19 cellular contexts compared by ENCODE assay signal in genomic region chr12:108425238-108425795, GRCh38.
DNase-seq lines count a peak whose midpoint lies in the region; ATAC-seq and TF ChIP-seq lines count a peak whose summit lies in the region.
"Had no signal": no experiment of that assay in that cellular context is flagged by ENCODE, and none has a peak within 500 bp of the region (broad histone marks: within the 10 kb centered on the region; RNA-seq: fewer than 3 reads in every experiment).

No MANE protein-coding gene starts in this region.

- no peaks in the 10 kb centered on the region for H3K36me3 ChIP-seq in adipocyte (ENCODE audit: control insufficient read depth, insufficient read depth, low read length, severe bottlenecking)

- no peak for TF ChIP-seq POLR2A in NB4 (IDR thresholded peaks at IDR 0.05; ENCODE audit: extremely low read depth, insufficient read length)

- peaks cover 14% of the 10 kb centered on the region for H3K27me3 ChIP-seq in adipocyte (replicated peaks; ENCODE audit: control insufficient read depth, insufficient read depth, low read length)

- peak overlapping the region; percentile 41 for H3K27ac Mint-ChIP-seq in memory B cell
- H3K27ac Mint-ChIP-seq in stimulated activated effector memory CD8-positive, alpha-beta T cell treated with anti-CD3 and anti-CD28 coated beads, Interleukin-12 subunit alpha, Interleukin-12 subunit beta, amount 100 ng/mL, for 72 hours = no peak overlapping the region
- H3K27ac Mint-ChIP-seq: activated naive CD4-positive, alpha-beta T cell treated with anti-CD3 and anti-CD28 coated beads, Interleukin-2, amount 50 U/mL, for 24 hours; CD14-positive monocyte; mesothelial cell of epicardium had no signal

- H3K9me3 Mint-ChIP-seq in memory B cell = no peaks in the 10 kb centered on the region
- no peaks in the 10 kb centered on the region for H3K9me3 Mint-ChIP-seq in stimulated activated effector memory CD8-positive, alpha-beta T cell treated with anti-CD3 and anti-CD28 coated beads, Interleukin-12 subunit alpha, Interleukin-12 subunit beta, amount 100 ng/mL, for 72 hours
- H3K9me3 Mint-ChIP-seq: activated naive CD4-positive, alpha-beta T cell treated with anti-CD3 and anti-CD28 coated beads, Interleukin-2, amount 50 U/mL, for 24 hours; mesothelial cell of epicardium had no signal

- peaks cover 11% of the 10 kb centered on the region for H3K4me1 ChIP-seq in adipocyte (ENCODE audit: control insufficient read depth, insufficient read depth, low read length)

- TF ChIP-seq CTCF in NB4 (IDR thresholded peaks at IDR 0.05; ENCODE audit: low read depth, low read length) = no peak

- H3K9me3 ChIP-seq in adipocyte (ENCODE audit: control insufficient read depth, low read length) = no peaks in the 10 kb centered on the region

- peaks cover 22% of the 10 kb centered on the region for H3K27me3 Mint-ChIP-seq in memory B cell

- H3K4me1 Mint-ChIP-seq in memory B cell = no peaks in the 10 kb centered on the region
- H3K4me1 Mint-ChIP-seq in stimulated activated effector memory CD8-positive, alpha-beta T cell treated with anti-CD3 and anti-CD28 coated beads, Interleukin-12 subunit alpha, Interleukin-12 subunit beta, amount 100 ng/mL, for 72 hours = no peaks in the 10 kb centered on the region
- H3K4me1 Mint-ChIP-seq: activated naive CD4-positive, alpha-beta T cell treated with anti-CD3 and anti-CD28 coated beads, Interleukin-2, amount 50 U/mL, for 24 hours; CD14-positive monocyte; mesothelial cell of epicardium had no signal

- H3K36me3 Mint-ChIP-seq in memory B cell = no peaks in the 10 kb centered on the region
- no peaks in the 10 kb centered on the region for H3K36me3 Mint-ChIP-seq in stimulated activated effector memory CD8-positive, alpha-beta T cell treated with anti-CD3 and anti-CD28 coated beads, Interleukin-12 subunit alpha, Interleukin-12 subunit beta, amount 100 ng/mL, for 72 hours
- H3K36me3 Mint-ChIP-seq: activated naive CD4-positive, alpha-beta T cell treated with anti-CD3 and anti-CD28 coated beads, Interleukin-2, amount 50 U/mL, for 24 hours; CD14-positive monocyte; mesothelial cell of epicardium had no signal

- no peak overlapping the region for H3K4me3 Mint-ChIP-seq in memory B cell
- H3K4me3 Mint-ChIP-seq in stimulated activated effector memory CD8-positive, alpha-beta T cell treated with anti-CD3 and anti-CD28 coated beads, Interleukin-12 subunit alpha, Interleukin-12 subunit beta, amount 100 ng/mL, for 72 hours = no peak overlapping the region
- H3K4me3 Mint-ChIP-seq: activated naive CD4-positive, alpha-beta T cell treated with anti-CD3 and anti-CD28 coated beads, Interleukin-2, amount 50 U/mL, for 24 hours; CD14-positive monocyte; mesothelial cell of epicardium had no signal

- DNase-seq in Daoy (ENCODE audit: low read depth) = peak; percentile 15
- DNase-seq in NB4 (ENCODE audit: low read depth) = peak; percentile 19
- peak; percentile 58 for DNase-seq in adipocyte (ENCODE audit: low read depth)
- no peak for DNase-seq in memory B cell (ENCODE audit: low spot score in 2 of 2)
- no peak for DNase-seq in kidney tubule cell (ENCODE audit: low spot score)
- no peak for DNase-seq in DMS53 (lab: John Stamatoyannopoulos, UW)
- no peak for DNase-seq in stimulated activated effector memory CD8-positive, alpha-beta T cell treated with anti-CD3 and anti-CD28 coated beads, Interleukin-12 subunit alpha, Interleukin-12 subunit beta, amount 100 ng/mL, for 72 hours (ENCODE audit: low spot score in 2 of 2)
- no peak for DNase-seq in NK-92 treated with Interleukin-12 subunit alpha and Interleukin-12 subunit beta, amount 100 ng/mL, for 24 hours (lab: John Stamatoyannopoulos, UW)
- DNase-seq: ACHN; activated CD4-positive, CD25-positive, alpha-beta regulatory T cell; activated T-cell treated with anti-CD3 and anti-CD28 coated beads, Interleukin-2, amount 50 U/mL, for 48 hours; dermis blood vessel endothelial cell; KBM-7; NCI-H1048; stimulated activated CD4-positive, alpha-beta T cell treated with anti-CD3 and anti-CD28 coated beads, Interleukin-15, amount 100 ng/mL, for 24 hours; T-helper 9 cell had no signal

- no peak overlapping the region for H3K9ac ChIP-seq in adipocyte (ENCODE audit: low read length)

- no peak overlapping the region for H3K4me3 ChIP-seq in NB4 (ENCODE audit: low read depth, low read length)
- H3K4me3 ChIP-seq in adipocyte (ENCODE audit: low read length) = no peak overlapping the region

- no peak for ATAC-seq in memory B cell (ENCODE audit: low read depth)
- ATAC-seq in stimulated activated effector memory CD8-positive, alpha-beta T cell treated with anti-CD3 and anti-CD28 coated beads, Interleukin-12 subunit alpha, Interleukin-12 subunit beta, amount 100 ng/mL, for 72 hours = no peak

Comparison
In these comparisons a context has a peak if more than half of its experiments do, and no peak if none do; other contexts are left out.
1. DNase-seq: peak in Daoy (single experiment), NB4 (single experiment) and adipocyte (single experiment); none in memory B cell (0 of 2), kidney tubule cell (single experiment), DMS53 (single experiment), stimulated activated effector memory CD8-positive, alpha-beta T cell treated with anti-CD3 and anti-CD28 coated beads, Interleukin-12 subunit alpha, Interleukin-12 subunit beta, amount 100 ng/mL, for 72 hours (0 of 2) and NK-92 treated with Interleukin-12 subunit alpha and Interleukin-12 subunit beta, amount 100 ng/mL, for 24 hours (single experiment).